ENCODE assay signal across 19 cellular contexts in genomic region chr3:137854498-137855285, GRCh38.
A peak's percentile ranks its signal among the peaks of the same experiment; 100 is the strongest.
DNase-seq lines count a peak whose midpoint lies in the region; ATAC-seq and TF ChIP-seq lines count a peak whose summit lies in the region.
"Had no signal": no experiment of that assay in that cellular context is flagged by ENCODE, and none has a peak within 500 bp of the region (broad histone marks: within the 10 kb centered on the region; RNA-seq: fewer than 3 reads in every experiment).

No MANE protein-coding gene starts in this region.

- DNase-seq in ELF-1 (ENCODE audit: low read depth, low spot score) = peak; percentile 73
- DNase-seq in iPS DF 19.7 (ENCODE audit: low read depth, low spot score) = peak; percentile 68
- no peak for DNase-seq in neural crest cell (ENCODE audit: low read depth, low spot score)
- DNase-seq in D341Med (ENCODE audit: low spot score) = no peak
- DNase-seq in activated T-cell treated with anti-CD3 and anti-CD28 coated beads, Interleukin-2, amount 50 U/mL, for 72 hours = no peak
- no peak for DNase-seq in T-helper 17 cell
- DNase-seq: Caco-2, DMS153, GOT3, HFFc6, KG1, NCI-H187, NCI-H2171, NCI-H526, PC-9 had no signal

- H3K4me3 Mint-ChIP-seq in neural crest cell (peak overlapping the region; percentile 43), T-helper 17 cell (no peak overlapping the region)
- H3K4me3 Mint-ChIP-seq in activated T-cell treated with anti-CD3 and anti-CD28 coated beads, Interleukin-2, amount 50 U/mL, for 72 hours = no peak overlapping the region
- H3K4me3 Mint-ChIP-seq: B cell, HFFc6 had no signal

- H3K27me3 ChIP-seq in HUES64 (ENCODE audit: insufficient read depth, low read length) = peaks cover 16% of the 10 kb centered on the region; the same call in 1 of the 2 replicates

- no peak overlapping the region for H3K4me3 ChIP-seq in HUES64 (ENCODE audit: low read length)
- H3K4me3 ChIP-seq: GM12878, PC-9 had no signal

- H3K4me1 Mint-ChIP-seq in neural crest cell (peaks cover 39% of the 10 kb centered on the region), T-helper 17 cell (no peaks in the 10 kb centered on the region)
- H3K4me1 Mint-ChIP-seq in activated T-cell treated with anti-CD3 and anti-CD28 coated beads, Interleukin-2, amount 50 U/mL, for 72 hours (ENCODE audit: low read depth) = no peaks in the 10 kb centered on the region
- H3K4me1 Mint-ChIP-seq: B cell had no signal

- H3K27ac ChIP-seq in HUES64 (ENCODE audit: low read depth, low read length) = peak overlapping the region; percentile 80; the same call in 1 of the 2 replicates
- H3K27ac ChIP-seq: PC-9, RWPE1 had no signal

- no peak overlapping the region for H3K9ac ChIP-seq in HUES64 (ENCODE audit: low read depth, low read length)

- no peak for TF ChIP-seq CTCF in neural crest cell (conservative IDR thresholded peaks at IDR 0.05)

- 17% methylated on average over 4 of the region's 4 CpGs for WGBS in HUES64

- H3K9me3 ChIP-seq in HUES64 (ENCODE audit: insufficient read depth, low read depth, low read length) = no peaks in the 10 kb centered on the region
- H3K9me3 ChIP-seq in T-helper 17 cell (ENCODE audit: control insufficient read depth, low read length, poor library complexity, severe bottlenecking) = no peaks in the 10 kb centered on the region
- H3K9me3 ChIP-seq: Caco-2 had no signal

- H3K36me3 ChIP-seq in HUES64 (ENCODE audit: insufficient read depth, low read length) = no peaks in the 10 kb centered on the region

- H3K27me3 Mint-ChIP-seq in neural crest cell (ENCODE audit: low read depth) (peaks cover 82% of the 10 kb centered on the region), T-helper 17 cell (no peaks in the 10 kb centered on the region)
- H3K27me3 Mint-ChIP-seq in activated T-cell treated with anti-CD3 and anti-CD28 coated beads, Interleukin-2, amount 50 U/mL, for 72 hours (ENCODE audit: low read depth) = peaks cover 6% of the 10 kb centered on the region
- H3K27me3 Mint-ChIP-seq: B cell had no signal

- H3K36me3 Mint-ChIP-seq in neural crest cell (ENCODE audit: low read depth) = no peaks in the 10 kb centered on the region
- H3K36me3 Mint-ChIP-seq in activated T-cell treated with anti-CD3 and anti-CD28 coated beads, Interleukin-2, amount 50 U/mL, for 72 hours (ENCODE audit: insufficient read depth in 2 of 2) = no peaks in the 10 kb centered on the region
- H3K36me3 Mint-ChIP-seq in T-helper 17 cell (ENCODE audit: low read depth) = no peaks in the 10 kb centered on the region

- no peaks in the 10 kb centered on the region for H3K9me3 Mint-ChIP-seq in neural crest cell
- peaks cover 0 to 7% of the 10 kb centered on the region in 2 donors for H3K9me3 Mint-ChIP-seq in activated T-cell treated with anti-CD3 and anti-CD28 coated beads, Interleukin-2, amount 50 U/mL, for 72 hours

- peak overlapping the region; percentile 82 for H3K27ac Mint-ChIP-seq in neural crest cell (ENCODE audit: unreplicated experiment)
- no peak overlapping the region for H3K27ac Mint-ChIP-seq in activated T-cell treated with anti-CD3 and anti-CD28 coated beads, Interleukin-2, amount 50 U/mL, for 72 hours
- no peak overlapping the region for H3K27ac Mint-ChIP-seq in T-helper 17 cell
- H3K27ac Mint-ChIP-seq: B cell, HFFc6 had no signal

- no peak for ATAC-seq in activated T-cell treated with anti-CD3 and anti-CD28 coated beads, Interleukin-2, amount 50 U/mL, for 72 hours (replicated peaks in 1 of 2)
- no peak for ATAC-seq in T-helper 17 cell
- ATAC-seq: GM12878 had no signal

- peaks cover 30% of the 10 kb centered on the region for H3K4me1 ChIP-seq in HUES64 (ENCODE audit: insufficient read depth, low read length)
- H3K4me1 ChIP-seq: Caco-2 had no signal

Comparison
In these comparisons a context has a peak if more than half of its experiments do, and no peak if none do; other contexts are left out.
1. DNase-seq: peak in ELF-1 (single experiment) and iPS DF 19.7 (single experiment); none in neural crest cell (single experiment), D341Med (single experiment), activated T-cell treated with anti-CD3 and anti-CD28 coated beads, Interleukin-2, amount 50 U/mL, for 72 hours (0 of 2) and T-helper 17 cell (0 of 3).